Comparison of ENCODE assay signal across 1 cellular context in genomic region chr11:5280582-5281102, GRCh38.
TF ChIP-seq lines count a peak whose summit lies in the region.

No MANE protein-coding gene starts in this region.

TF ChIP-seq in SK-N-SH, 30 proteins besides CTCF, POLR2A, EP300 and RAD21 (continued from another document):
- peak; percentile 66 for TF ChIP-seq NFIC (IDR thresholded peaks at IDR 0.05; ENCODE audit: borderline replicate concordance)
- TF ChIP-seq RCOR1 (IDR thresholded peaks at IDR 0.05; ENCODE audit: low read length), result no peak
- TF ChIP-seq GATA2 (CRISPR knock-in tag; IDR thresholded peaks at IDR 0.05), result no peak
- no peak for TF ChIP-seq GABPA (IDR thresholded peaks at IDR 0.05; ENCODE audit: low read depth)
- TF ChIP-seq TCF12 (IDR thresholded peaks at IDR 0.05), result peak; percentile 77
- no peak for TF ChIP-seq YY1 (IDR thresholded peaks at IDR 0.05; ENCODE audit: low read depth)
- no peak for TF ChIP-seq USF1 (IDR thresholded peaks at IDR 0.05; ENCODE audit: borderline replicate concordance, low read depth)
